ENCODE assay signal across 10 cellular contexts in the genomic region with DNA sequence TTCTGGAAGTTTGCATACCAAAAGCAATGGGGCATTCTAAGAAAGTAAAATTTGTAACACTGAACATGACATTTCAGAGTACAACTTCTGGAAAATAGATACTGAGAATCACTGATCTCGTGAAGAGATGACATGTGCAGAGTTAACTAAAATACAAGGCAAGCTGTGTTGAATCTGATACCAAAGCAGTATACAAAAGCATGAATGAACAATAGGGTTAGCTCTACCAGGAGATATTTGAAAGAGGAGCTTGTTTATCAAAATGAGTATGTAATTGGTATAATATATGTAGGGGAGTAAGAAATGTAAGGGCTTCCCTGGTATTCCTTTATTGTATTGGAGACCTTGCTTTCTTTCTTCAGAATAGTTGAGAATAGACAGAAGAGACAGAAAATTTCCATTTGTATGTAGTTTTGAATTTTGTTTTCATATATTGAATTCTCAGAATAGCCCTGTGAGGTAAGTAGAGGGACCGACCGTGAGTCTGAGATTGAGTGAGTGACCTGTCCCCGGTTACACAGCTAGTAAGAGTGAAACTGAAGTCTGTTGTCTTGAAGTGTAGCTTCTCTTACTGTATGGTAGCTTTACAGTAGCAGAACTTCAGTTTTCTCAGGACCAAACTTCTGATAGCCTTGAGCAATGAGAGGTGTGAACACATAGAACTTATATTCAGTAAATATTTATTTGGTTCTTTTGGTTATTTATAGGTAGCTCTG. TPM values are rescaled to one million over a fixed set of nuclear protein-coding genes. Genes with fewer than 3 reads are reported as not detected.
DNase-seq lines count a peak whose midpoint lies in the region; ATAC-seq, FAIRE-seq and TF ChIP-seq lines count a peak whose summit lies in the region.
"Had no signal": no experiment of that assay in that cellular context is flagged by ENCODE, and none has a peak within 500 bp of the region (broad histone marks: within the 10 kb centered on the region; RNA-seq: fewer than 3 reads in every experiment).

No MANE protein-coding gene starts in this region.

- peak overlapping the region; percentile 66 for H3K4me2 ChIP-seq in GM12878 (ENCODE audit: control insufficient read depth, insufficient read depth)

- H3K9me3 ChIP-seq in GM12878 (replicated peaks; ENCODE audit: control insufficient read depth, insufficient read depth, low read length) (no peaks in the 10 kb centered on the region), SJCRH30 (replicated peaks) (no peaks in the 10 kb centered on the region)

- POLR2A ChIA-PET in GM12878 (lab: Charles Lee): interaction anchor here (0.7 to 1.0 kb wide), 5 partner anchors 12 to 228 kb away, joined by 3 read pairs; no protein-coding TSS in a partner anchor

- WGBS in GM12878 (ENCODE audit: insufficient coverage, insufficient replicate concordance, low lambda C conversion rate, missing lambda C conversion rate): 16% methylated on average over 4 of the region's 4 CpGs

- H3K36me3 ChIP-seq in GM12878 (ENCODE audit: control insufficient read depth in 2 of 2, insufficient read depth in 2 of 2, low read length in 1 of 2): no peaks in the 10 kb centered on the region
- no peaks in the 10 kb centered on the region for H3K36me3 ChIP-seq in SJCRH30

- peaks cover 34% of the 10 kb centered on the region for H3K79me2 ChIP-seq in GM12878 (ENCODE audit: control insufficient read depth, insufficient read depth, low read length)

- DNase-seq in stimulated activated CD4-positive, alpha-beta T cell treated with anti-CD3 and anti-CD28 coated beads, Interleukin-15, amount 100 ng/mL, for 24 hours: peak; percentile 20
- no peak for DNase-seq in stimulated activated CD4-positive, alpha-beta T cell treated with anti-CD3 and anti-CD28 coated beads, Interleukin-4, amount 100 ng/mL, for 1 hour
- DNase-seq in GM12878 (ENCODE audit: low read depth, low spot score) (no peak), SJCRH30 (no peak), AG08396 (ENCODE audit: low spot score) (no peak), GM19240 (ENCODE audit: insufficient read length, low spot score) (no peak), LoVo (ENCODE audit: low spot score) (no peak)
- DNase-seq: SHP77 treated with DMSO at 0.1 percent for 48 hours had no signal

- SMC1A ChIA-PET in GM12878 (lab: Charles Lee; ENCODE audit: uncharacterized antibody, unreplicated experiment): interaction anchor here (0.8 to 2.6 kb wide), 14 partner anchors 9 to 52 kb away, joined by 3 to 23 read pairs (median 4); no protein-coding TSS in a partner anchor

- RAD21 ChIA-PET in GM12878 (lab: Charles Lee; ENCODE audit: unreplicated experiment): interaction anchor here (0.8 to 1.8 kb wide), 10 partner anchors 9 to 327 kb away, joined by 3 to 11 read pairs (median 4); no protein-coding TSS in a partner anchor

- H3K9ac ChIP-seq in GM12878 (ENCODE audit: control insufficient read depth, insufficient read depth, low read length): no peak overlapping the region

- H4K20me1 ChIP-seq in GM12878 (ENCODE audit: control insufficient read depth, insufficient read depth): no peaks in the 10 kb centered on the region

- CTCF ChIA-PET in GM12878 (lab: Yijun Ruan, JAX): interaction anchor here (0.7 to 3.0 kb wide), 8 partner anchors 8 to 701 kb away, joined by 3 to 15 read pairs (median 4); no protein-coding TSS in a partner anchor

- H3K27me3 ChIP-seq in GM12878 (replicated peaks in 1 of 2; ENCODE audit: control insufficient read depth in 2 of 2, insufficient read depth in 2 of 2, low read length in 1 of 2) (no peaks in the 10 kb centered on the region), SJCRH30 (no peaks in the 10 kb centered on the region)

- TF ChIP-seq POLR2A in GM12878 (IDR thresholded peaks at IDR 0.05; ENCODE audit: low read depth, low read length): no peak

- no peak overlapping the region for H2AFZ ChIP-seq in GM12878 (ENCODE audit: control insufficient read depth, low read depth, low read length)

- no TSS peak for BruUV-seq in GM12878 (replicated peaks; lab: Mats Ljungman, UMichigan)

- TF ChIP-seq CTCF in GM12878 (IDR thresholded peaks at IDR 0.05 in 2 of 3, conservative IDR thresholded peaks at IDR 0.05 in 1 of 3; ENCODE audit: control insufficient read depth in 2 of 3, extremely low read depth in 1 of 3, insufficient read depth in 1 of 3, low read depth in 3 of 3, low read length in 3 of 3): no peak

- peak; percentile 7 for FAIRE-seq in GM12878 (lab: Jason Lieb, UNC)

- peak overlapping the region; percentile 15; the same call in 1 of the 2 replicates for H3K27ac ChIP-seq in GM12878 (ENCODE audit: control insufficient read depth, insufficient read depth)
- H3K27ac ChIP-seq in SJCRH30: no peak overlapping the region
- H3K27ac ChIP-seq: C4-2B had no signal

- no peak for TF ChIP-seq RAD21 in GM12878 (IDR thresholded peaks at IDR 0.05; ENCODE audit: insufficient read depth, low read depth, low read length)

- H3K4me3 ChIP-seq in GM12878 (no peak overlapping the region), SJCRH30 (no peak overlapping the region)

- intact Hi-C loops in GM12878 (cut with micrococcal nuclease; ENCODE audit: unreplicated experiment): no loop called here

- in situ Hi-C loops in GM12878 (cut with MboI): no loop called here

- TF ChIP-seq EP300 in GM12878 (IDR thresholded peaks at IDR 0.05; ENCODE audit: borderline replicate concordance in 1 of 2, control insufficient read depth in 1 of 2, low read depth in 2 of 2, low read length in 2 of 2): no peak

- H3K4me1 ChIP-seq in GM12878 (ENCODE audit: control insufficient read depth, insufficient read depth, low read length) (peaks cover 26% of the 10 kb centered on the region), SJCRH30 (no peaks in the 10 kb centered on the region)

- ATAC-seq in HG03103 (IDR thresholded peaks at IDR 0.05; ENCODE audit: low read depth, unreplicated experiment) (peak; percentile 53), GM12878 (peak; percentile 68)

TF ChIP-seq in GM12878, 131 proteins besides CTCF, POLR2A, EP300 and RAD21:
- TF ChIP-seq PKNOX1 (IDR thresholded peaks at IDR 0.05) (peak; percentile 36; the same call in 1 of the 2 replicates), HSF1 (IDR thresholded peaks at IDR 0.05; ENCODE audit: low read depth, low read length) (no peak), JUNB (IDR thresholded peaks at IDR 0.05) (peak; percentile 59)

RNA-seq across cellular contexts. Expression of gene HBP1, which starts 5.0 kb away (rescaled TPM):
- 102 and 117 TPM in 2 replicates for total RNA-seq in GM12878 (2013; cell fraction: nucleolus; rRNA removed)
- total RNA-seq in GM12878 (2014; rRNA removed) (9.0 and 12.9 TPM in 2 replicates), GM12878 (2014; rRNA removed; fragmentation: Illumina TruSeq; extraction: Trizol) (9.7 and 10.1 TPM in 2 replicates), GM12878 (2021) (7.0 and 7.5 TPM in 2 replicates)
- 11.0 TPM for polyA plus RNA-seq in GM12878 (2011; ENCODE audit: low read depth)
- polyA plus RNA-seq in GM12878 (2011; rRNA removed) (30.9 and 36.9 TPM in 2 replicates), GM12878 (2014; fragmentation: Illumina TruSeq; extraction: Trizol) (8.0 and 8.4 TPM in 2 replicates), GM12878 (2014; fragmentation: Nextera tagmentation; extraction: Ambion mirVana) (10 to 100 TPM in 1 of 2 experiments, 1 to 10 TPM in 1; 8.5 to 10.2 TPM), GM12878 (2014; rRNA removed) (5.8 and 6.1 TPM in 2 replicates), GM12878 (2016; fragmentation: Nextera tagmentation; extraction: Ambion mirVana) (10 to 100 TPM; 11.4 to 11.5 TPM)
- polyA plus RNA-seq in GM12878 (2011; cell fraction: cytosol; rRNA removed): 14.2 and 23.9 TPM in 2 replicates
- polyA plus RNA-seq in GM12878 (2011; cell fraction: nucleus; rRNA removed): 20.4 and 27.3 TPM in 2 replicates
- 27.3 and 28.4 TPM in 2 replicates for polyA plus RNA-seq in GM12878 (2012)
- polyA minus RNA-seq in GM12878 (2011; rRNA and poly(A)+ RNA removed): 34.5 and 48.2 TPM in 2 replicates
- polyA minus RNA-seq in GM12878 (2011; cell fraction: cytosol; rRNA and poly(A)+ RNA removed): 10.1 and 10.2 TPM in 2 replicates
- 24.0 and 27.3 TPM in 2 replicates for polyA minus RNA-seq in GM12878 (2011; cell fraction: nucleus; rRNA and poly(A)+ RNA removed)
- 33.9 and 37.4 TPM in 2 replicates for total RNA-seq in SJCRH30 (2014; rRNA removed; shearing (Covaris generic))
